In genomic region chr1:62452951-62453350, GRCh38 we compare ENCODE assay signal across 1 cellular context.
TF ChIP-seq lines count a peak whose summit lies in the region.

No MANE protein-coding gene starts in this region.

TF ChIP-seq in IMR-90, 13 proteins besides CTCF, POLR2A, EP300 and RAD21:
- TF ChIP-seq MXI1 (IDR thresholded peaks at IDR 0.05; ENCODE audit: borderline replicate concordance, low read depth, low read length), result no peak
- no peak for TF ChIP-seq BHLHE40 (IDR thresholded peaks at IDR 0.05; ENCODE audit: low read depth, low read length)
- TF ChIP-seq CEBPB (IDR thresholded peaks at IDR 0.05; ENCODE audit: low read depth, low read length), result no peak
- no peak for TF ChIP-seq RFX5 (IDR thresholded peaks at IDR 0.05; ENCODE audit: low read depth, low read length)
- TF ChIP-seq MAFK (IDR thresholded peaks at IDR 0.05; ENCODE audit: low read depth, low read length), result no peak
- no peak for TF ChIP-seq CHD1 (IDR thresholded peaks at IDR 0.05; ENCODE audit: low read depth, low read length)
- no peak for TF ChIP-seq NFE2L2 (IDR thresholded peaks at IDR 0.05; ENCODE audit: low read depth, low read length)
